Comparison of ENCODE assay signal across 1 cellular context in genomic region chr6:47655719-47656595, GRCh38.
TF ChIP-seq lines count a peak whose summit lies in the region.

No MANE protein-coding gene starts in this region.

TF ChIP-seq in WTC11, 78 proteins besides CTCF, POLR2A, EP300 and RAD21 (continued from another document):
- no peak for TF ChIP-seq ZNF281 (CRISPR knock-in tag; IDR thresholded peaks at IDR 0.05)
- TF ChIP-seq ATF6 (CRISPR knock-in tag; IDR thresholded peaks at IDR 0.05) = no peak
- TF ChIP-seq SP1 (CRISPR knock-in tag; conservative IDR thresholded peaks at IDR 0.05) = no peak
- no peak for TF ChIP-seq GRHL2 (CRISPR knock-in tag; IDR thresholded peaks at IDR 0.05; ENCODE audit: insufficient replicate concordance, severe bottlenecking)
- no peak for TF ChIP-seq TCF7 (CRISPR knock-in tag; IDR thresholded peaks at IDR 0.05; ENCODE audit: low read depth)
- no peak for TF ChIP-seq FOXP1 (CRISPR knock-in tag; IDR thresholded peaks at IDR 0.05; ENCODE audit: borderline replicate concordance)
